ENCODE assay signal across 11 cellular contexts in the genomic region with DNA sequence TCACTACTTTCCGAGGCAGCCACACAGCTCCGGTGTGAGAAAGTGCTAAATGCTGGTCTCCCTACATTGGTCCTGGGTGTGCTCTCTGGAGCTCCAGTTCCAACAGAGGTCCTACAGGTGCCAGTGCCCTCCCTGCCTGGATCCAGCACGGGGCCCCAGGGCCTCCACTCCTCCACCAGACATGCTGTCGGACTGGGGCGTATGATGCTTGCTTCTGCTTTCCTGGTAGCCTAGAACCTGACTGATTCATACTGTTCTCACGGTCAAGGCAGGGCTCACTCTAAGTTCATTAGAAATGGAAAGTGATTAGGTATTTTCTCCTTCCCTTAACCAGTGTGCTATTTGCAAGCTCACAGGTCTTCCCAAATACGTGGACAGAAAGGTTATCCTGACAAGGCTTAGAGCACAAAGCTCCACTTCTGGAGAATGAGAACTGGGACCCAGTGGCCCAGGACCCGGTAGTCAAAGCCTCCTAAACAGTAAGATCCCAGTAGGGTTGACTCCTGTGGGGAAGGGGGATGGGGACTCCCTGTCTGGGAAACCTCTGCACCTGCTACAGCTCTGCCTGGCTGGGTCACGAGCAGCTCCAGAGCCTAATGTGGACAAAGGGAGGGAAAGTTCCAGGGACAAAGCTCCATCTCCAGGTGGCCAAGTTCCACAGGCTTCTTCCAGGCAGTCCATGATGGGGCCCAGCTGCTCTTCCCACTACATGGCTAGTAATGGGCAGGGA.
DNase-seq lines count a peak whose midpoint lies in the region; ATAC-seq and TF ChIP-seq lines count a peak whose summit lies in the region.
"Had no signal": no experiment of that assay in that cellular context is flagged by ENCODE, and none has a peak within 500 bp of the region (broad histone marks: within the 10 kb centered on the region; RNA-seq: fewer than 3 reads in every experiment).

No MANE protein-coding gene starts in this region.

- H3K36me3 ChIP-seq in body of pancreas (replicated peaks in 1 of 2; ENCODE audit: insufficient read depth in 1 of 2, low read depth in 2 of 2) (no peaks in the 10 kb centered on the region), upper lobe of right lung (no peaks in the 10 kb centered on the region)

- H3K4me1 ChIP-seq in body of pancreas (no peaks in the 10 kb centered on the region), upper lobe of right lung (no peaks in the 10 kb centered on the region)

- TF ChIP-seq CTCF in body of pancreas (IDR thresholded peaks at IDR 0.05) (no peak), upper lobe of right lung (IDR thresholded peaks at IDR 0.05) (no peak)

- TF ChIP-seq POLR2A in body of pancreas (IDR thresholded peaks at IDR 0.05): no peak

- no peaks in the 10 kb centered on the region for H3K27me3 ChIP-seq in body of pancreas
- H3K27me3 ChIP-seq in upper lobe of right lung: peaks cover 7% of the 10 kb centered on the region
- H3K27me3 ChIP-seq: BE2C had no signal

- intact Hi-C loops in body of pancreas (cut with DNase I): no loop called here
- intact Hi-C loops in upper lobe of right lung (cut with DNase I): no loop called here

- peak in 3 of 4 donors; percentile 30 to 85 (median 58) for DNase-seq in body of pancreas
- no peak for DNase-seq in NCI-H1417 treated with DMSO at 0.1 percent for 48 hours (lab: John Stamatoyannopoulos, UW)
- no peak for DNase-seq in activated CD4-positive, alpha-beta T cell treated with anti-CD3 and anti-CD28 coated beads for 48 hours
- no peak for DNase-seq in upper lobe of right lung
- DNase-seq in HuH-7 (ENCODE audit: low spot score): no peak
- DNase-seq: activated CD8-positive, alpha-beta memory T cell treated with anti-CD3 and anti-CD28 coated beads, Interleukin-2, amount 50 U/mL, for 4 hours; BE2C; NCI-H526 treated with DMSO at 0.1 percent for 48 hours had no signal

- ATAC-seq in GM18498 (IDR thresholded peaks at IDR 0.05; ENCODE audit: unreplicated experiment): peak; percentile 67
- peak; percentile 57 for ATAC-seq in GM19438 (IDR thresholded peaks at IDR 0.05; ENCODE audit: low read depth, unreplicated experiment)
- ATAC-seq in HG03025 (IDR thresholded peaks at IDR 0.05; ENCODE audit: low FRiP score, unreplicated experiment): peak; percentile 74
- no peak for ATAC-seq in body of pancreas
- no peak for ATAC-seq in upper lobe of right lung

- H3K27ac ChIP-seq in body of pancreas (peak overlapping the region in 1 of 4 donors; percentile 83), upper lobe of right lung (no peak overlapping the region)

- H3K9me3 ChIP-seq in body of pancreas (no peaks in the 10 kb centered on the region), upper lobe of right lung (no peaks in the 10 kb centered on the region)

- 76 to 82% methylated on average over 7 to 9 of the region's 9 CpGs for WGBS in body of pancreas, 2 donors

- H3K4me3 ChIP-seq in body of pancreas: no peak overlapping the region
- no peak overlapping the region for H3K4me3 ChIP-seq in upper lobe of right lung

Comparison
In these comparisons a context has a peak if more than half of its experiments do, and no peak if none do; other contexts are left out.
1. ATAC-seq: peak in GM18498 (single experiment), GM19438 (single experiment) and HG03025 (single experiment); none in body of pancreas (single experiment) and upper lobe of right lung (single experiment).
2. DNase-seq: peak in body of pancreas (3 of 4); none in NCI-H1417 treated with DMSO at 0.1 percent for 48 hours (single experiment), activated CD4-positive, alpha-beta T cell treated with anti-CD3 and anti-CD28 coated beads for 48 hours (single experiment), upper lobe of right lung (single experiment) and HuH-7 (single experiment).